Comparison of ENCODE assay signal across 1 cellular context in the genomic region with DNA sequence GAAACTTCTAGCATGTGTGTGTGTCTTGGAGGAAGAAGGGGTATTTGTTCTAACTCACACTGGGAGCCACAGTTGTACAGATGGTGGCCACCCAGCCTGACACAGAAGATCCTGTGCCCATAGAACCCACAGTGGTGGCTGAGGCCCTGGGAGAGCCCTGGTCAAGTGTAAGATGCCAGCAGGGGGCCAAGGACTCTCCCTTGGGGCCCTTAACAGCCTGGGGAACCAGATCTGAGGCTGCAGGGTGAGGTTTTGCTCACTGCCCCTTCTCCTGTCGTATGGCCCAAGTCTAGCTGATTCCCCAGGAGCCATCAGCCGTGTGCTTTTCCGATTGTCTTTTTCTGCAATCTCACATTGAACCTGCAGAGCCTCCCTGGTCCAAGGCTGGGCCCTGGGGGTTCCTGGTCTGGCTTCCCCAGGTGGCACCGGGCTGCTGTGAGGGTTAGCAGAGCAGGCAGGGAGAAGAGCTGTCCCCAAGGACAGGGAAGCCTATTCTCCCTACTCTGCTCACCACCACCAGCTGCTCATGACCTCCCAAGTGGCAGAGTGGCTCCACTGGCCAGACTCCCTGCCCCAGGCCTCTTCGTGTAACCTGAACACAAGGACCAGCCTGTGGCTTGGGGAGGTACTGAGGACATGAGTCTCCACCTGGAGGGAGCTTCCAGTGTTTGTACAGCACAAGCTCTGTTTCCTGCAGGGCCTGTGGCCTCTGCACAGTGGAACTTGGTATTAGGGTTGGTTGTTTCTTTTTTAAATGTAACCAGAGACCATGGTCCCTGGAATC.
TF ChIP-seq lines count a peak whose summit lies in the region.

No MANE protein-coding gene starts in this region.

TF ChIP-seq in H1, 55 proteins besides CTCF, POLR2A, EP300 and RAD21 (continued from another document):
- TF ChIP-seq CHD2 (IDR thresholded peaks at IDR 0.05; ENCODE audit: low read length): no peak
- TF ChIP-seq TAF7 (optimal IDR thresholded peaks at IDR 0.05; ENCODE audit: borderline replicate concordance, low read depth, low read length): no peak
- no peak for TF ChIP-seq NANOG (IDR thresholded peaks at IDR 0.05; ENCODE audit: insufficient read depth, low read depth, low read length, poor library complexity, severe bottlenecking)
- TF ChIP-seq YY1 (IDR thresholded peaks at IDR 0.05; ENCODE audit: low read depth, low read length): no peak
- TF ChIP-seq BACH1 (IDR thresholded peaks at IDR 0.05; ENCODE audit: low read length): no peak
